Comparison of ENCODE assay signal across 13 cellular contexts in genomic region chr16:49967012-49967559, GRCh38. TPM values are rescaled to one million over a fixed set of nuclear protein-coding genes. Genes with fewer than 3 reads are reported as not detected.
DNase-seq lines count a peak whose midpoint lies in the region; ATAC-seq and TF ChIP-seq lines count a peak whose summit lies in the region.
"Had no signal": no experiment of that assay in that cellular context is flagged by ENCODE, and none has a peak within 500 bp of the region (broad histone marks: within the 10 kb centered on the region; RNA-seq: fewer than 3 reads in every experiment).

No MANE protein-coding gene starts in this region.

- H3K9ac ChIP-seq in SK-N-SH: no peak overlapping the region
- no peak overlapping the region for H3K9ac ChIP-seq in mesendoderm (ENCODE audit: low read length)

- H3K27ac ChIP-seq in SK-N-SH (ENCODE audit: low read depth in 2 of 2, low read length in 1 of 2) (peak overlapping the region in 1 of 2 experiments; percentile 80; a peak in 2 of 4 replicates), heart left ventricle (no peak overlapping the region), mesendoderm (ENCODE audit: low read depth, low read length) (no peak overlapping the region)
- H3K27ac ChIP-seq: A549 had no signal

- TF ChIP-seq CTCF in SK-N-SH (IDR thresholded peaks at IDR 0.05) (no peak), heart left ventricle (IDR thresholded peaks at IDR 0.05) (no peak)

- H3K9me3 ChIP-seq in SK-N-SH: no peaks in the 10 kb centered on the region
- H3K9me3 ChIP-seq in heart left ventricle: no peaks in the 10 kb centered on the region
- H3K9me3 ChIP-seq: A549, Caco-2, HAP-1 had no signal

- no peak overlapping the region for H3K4ac ChIP-seq in mesendoderm (ENCODE audit: low read depth, low read length)

- DNase-seq in SK-N-SH: peak; percentile 74
- DNase-seq in heart left ventricle: peak in 4 of 5 donors; percentile 28 to 72 (median 36)
- no peak for DNase-seq in mesendoderm
- DNase-seq in posterior vena cava (ENCODE audit: low spot score): peak; percentile 32
- DNase-seq in NCI-H526 (lab: John Stamatoyannopoulos, UW): no peak
- no peak for DNase-seq in DMS 273 treated with DMSO at 0.1 percent for 48 hours (lab: John Stamatoyannopoulos, UW)
- DNase-seq: Caco-2; CD8-positive, alpha-beta memory T cell; DMS53; GF-D8 had no signal

- H2BK15ac ChIP-seq in mesendoderm (replicated peaks; ENCODE audit: low read depth): no peak overlapping the region

- no peak overlapping the region for H2BK120ac ChIP-seq in mesendoderm (ENCODE audit: low read depth, low read length)

- H4K8ac ChIP-seq in mesendoderm (ENCODE audit: low read depth, low read length): no peak overlapping the region

- H3K27me3 ChIP-seq in SK-N-SH (ENCODE audit: insufficient read depth): peaks cover 6% of the 10 kb centered on the region; the same call in 1 of the 2 replicates
- H3K27me3 ChIP-seq in heart left ventricle: peaks cover 0 to 21% (median 0%) of the 10 kb centered on the region in 9 donors
- H3K27me3 ChIP-seq in mesendoderm (ENCODE audit: insufficient read depth, low read length, poor library complexity): no peaks in the 10 kb centered on the region

- H3K56ac ChIP-seq in mesendoderm (ENCODE audit: low read length): peak overlapping the region; percentile 25

- H3K36me3 ChIP-seq in SK-N-SH (replicated peaks in 1 of 2; ENCODE audit: control insufficient read depth in 1 of 2, insufficient read depth in 2 of 2, low read length in 1 of 2) (no peaks in the 10 kb centered on the region), heart left ventricle (no peaks in the 10 kb centered on the region), mesendoderm (ENCODE audit: control insufficient read depth, insufficient read depth, low read length) (no peaks in the 10 kb centered on the region)
- H3K36me3 ChIP-seq: HAP-1 had no signal

- H2AFZ ChIP-seq in SK-N-SH (ENCODE audit: low read depth): no peak overlapping the region

- H3K79me2 ChIP-seq in SK-N-SH (ENCODE audit: insufficient read depth) (no peaks in the 10 kb centered on the region), mesendoderm (ENCODE audit: control insufficient read depth, insufficient read depth, low read length) (no peaks in the 10 kb centered on the region)

- H3K23ac ChIP-seq in mesendoderm (ENCODE audit: low read length): no peak overlapping the region

- no peak overlapping the region for H2BK5ac ChIP-seq in mesendoderm (ENCODE audit: low read length)

- CTCF ChIA-PET in SK-N-SH (lab: Yijun Ruan, JAX): interaction anchor here (0.8 to 2.7 kb wide), 6 partner anchors 9 to 839 kb away, joined by 4 to 15 read pairs (median 6); partner anchors contain the start of gene CNEP1R1

- H3K4me3 ChIP-seq in SK-N-SH (ENCODE audit: low read depth in 2 of 2, low read length in 1 of 2) (no peak overlapping the region), heart left ventricle (no peak overlapping the region), mesendoderm (ENCODE audit: low read length) (no peak overlapping the region)
- H3K4me3 ChIP-seq: A549, HAP-1 had no signal

- H3K18ac ChIP-seq in mesendoderm (ENCODE audit: low read length): no peak overlapping the region

- peak in 1 of 2 experiments; percentile 70; a peak in 2 of 4 replicates for TF ChIP-seq EP300 in SK-N-SH (IDR thresholded peaks at IDR 0.05; ENCODE audit: borderline replicate concordance in 1 of 2, low read depth in 1 of 2, low read length in 1 of 2)

- no peak overlapping the region for H2AK5ac ChIP-seq in mesendoderm (ENCODE audit: low read length)

- TF ChIP-seq POLR2A in heart left ventricle (IDR thresholded peaks at IDR 0.05): no peak

- intact Hi-C loops in heart left ventricle (cut with DNase I): no loop called here
- intact Hi-C loops in posterior vena cava (cut with DNase I): no loop called here

- no peak overlapping the region for H4K5ac ChIP-seq in mesendoderm (ENCODE audit: low read length)

- WGBS in SK-N-SH (ENCODE audit: low lambda C conversion rate): 16% methylated on average over 6 of the region's 6 CpGs
- 34 to 41% (median 37%) methylated on average over 5 to 6 of the region's 6 CpGs for WGBS in heart left ventricle, 4 donors
- WGBS in mesendoderm (ENCODE audit: extremely low coverage, insufficient coverage, low lambda C conversion rate): no CpG with 5 or more reads among the region's 6 CpGs

- peaks cover 0 to 28% of the 10 kb centered on the region in 2 experiments; a peak in 1 of 4 replicates for H3K4me1 ChIP-seq in SK-N-SH (ENCODE audit: control insufficient read depth in 1 of 2, insufficient read depth in 2 of 2, low read depth in 1 of 2, low read length in 1 of 2)
- H3K4me1 ChIP-seq in heart left ventricle: peaks cover 0 to 18% (median 3%) of the 10 kb centered on the region in 12 donors
- H3K4me1 ChIP-seq in mesendoderm (ENCODE audit: control insufficient read depth, low read depth, low read length): no peaks in the 10 kb centered on the region
- H3K4me1 ChIP-seq: A549, Caco-2, HAP-1 had no signal

- no peaks in the 10 kb centered on the region for H4K20me1 ChIP-seq in SK-N-SH (ENCODE audit: insufficient read depth)

- no peak; the same call in 1 of the 2 replicates for TF ChIP-seq RAD21 in SK-N-SH (IDR thresholded peaks at IDR 0.05; ENCODE audit: low read length)

- ATAC-seq in heart left ventricle: peak; percentile 77 to 92 (median 92)
- no peak for ATAC-seq in HG03095 (IDR thresholded peaks at IDR 0.05; ENCODE audit: unreplicated experiment)
- ATAC-seq: A549 had no signal

- no peaks in the 10 kb centered on the region for H3K9me2 ChIP-seq in SK-N-SH

- no peaks in the 10 kb centered on the region for H3K79me1 ChIP-seq in mesendoderm (ENCODE audit: low read length)

- no peak overlapping the region for H3K4me2 ChIP-seq in SK-N-SH
- no peak overlapping the region for H3K4me2 ChIP-seq in mesendoderm (ENCODE audit: low read length)
- H3K4me2 ChIP-seq: A549 had no signal

- no peaks in the 10 kb centered on the region for H3F3A ChIP-seq in SK-N-SH (replicated peaks; ENCODE audit: insufficient read depth)

- POLR2A ChIA-PET in SK-N-SH (lab: Yijun Ruan, JAX): interaction anchor here (0.6 to 0.8 kb wide), 2 partner anchors 58 to 160 kb away, joined by 4 read pairs; partner anchors contain the start of gene CNEP1R1

TF ChIP-seq in SK-N-SH, 30 proteins besides CTCF, POLR2A, EP300 and RAD21 (continues in another document):
- TF ChIP-seq REST (IDR thresholded peaks at IDR 0.05; ENCODE audit: low read depth, low read length): no peak
- no peak for TF ChIP-seq NRF1 (IDR thresholded peaks at IDR 0.05; ENCODE audit: low read depth, low read length)
- TF ChIP-seq GATA2 (CRISPR knock-in tag; IDR thresholded peaks at IDR 0.05): peak; percentile 93
- TF ChIP-seq FOXJ3 (CRISPR knock-in tag; IDR thresholded peaks at IDR 0.05): peak; percentile 97
- TF ChIP-seq FOSL2 (IDR thresholded peaks at IDR 0.05; ENCODE audit: borderline replicate concordance, low read depth): no peak
- no peak for TF ChIP-seq PBX3 (IDR thresholded peaks at IDR 0.05)
- no peak for TF ChIP-seq SIN3A (IDR thresholded peaks at IDR 0.05; ENCODE audit: borderline replicate concordance, low read depth, low read length)
- no peak for TF ChIP-seq USF1 (IDR thresholded peaks at IDR 0.05; ENCODE audit: borderline replicate concordance, low read depth)
- TF ChIP-seq RXRA (IDR thresholded peaks at IDR 0.05; ENCODE audit: borderline replicate concordance, low read depth): no peak
- no peak for TF ChIP-seq YY1 (IDR thresholded peaks at IDR 0.05; ENCODE audit: low read depth)

RNA-seq across cellular contexts. Expression of gene CNEP1R1, which starts 57.9 kb away (rescaled TPM):
- polyA plus RNA-seq in SK-N-SH (2012; rRNA removed): 19.2 and 21.6 TPM in 2 replicates
- 22.5 and 26.6 TPM in 2 replicates for polyA plus RNA-seq in SK-N-SH (2012; cell fraction: cytosol; rRNA removed)
- polyA plus RNA-seq in SK-N-SH (2012; cell fraction: nucleus; rRNA removed): 13.6 and 27.7 TPM in 2 replicates
- total RNA-seq in heart left ventricle: 10 to 100 TPM; 10.9 to 23.9 (median 17.9) TPM
- polyA plus RNA-seq in heart left ventricle: 10 to 100 TPM; 16.4 to 16.6 TPM
- polyA plus RNA-seq in mesendoderm (2013, experiment 1 of 2): 8.6 TPM
- polyA plus RNA-seq in mesendoderm (2013, experiment 2 of 2): 7.9 TPM
- total RNA-seq in posterior vena cava: 10 to 100 TPM; 18.6 to 22.2 TPM

Comparison
In these comparisons a context has a peak if more than half of its experiments do, and no peak if none do; other contexts are left out.
1. DNase-seq: peak in SK-N-SH (single experiment), heart left ventricle (4 of 5) and posterior vena cava (single experiment); none in mesendoderm (single experiment), NCI-H526 (0 of 2) and DMS 273 treated with DMSO at 0.1 percent for 48 hours (single experiment).